ENCODE assay signal across 8 cellular contexts in the genomic region with DNA sequence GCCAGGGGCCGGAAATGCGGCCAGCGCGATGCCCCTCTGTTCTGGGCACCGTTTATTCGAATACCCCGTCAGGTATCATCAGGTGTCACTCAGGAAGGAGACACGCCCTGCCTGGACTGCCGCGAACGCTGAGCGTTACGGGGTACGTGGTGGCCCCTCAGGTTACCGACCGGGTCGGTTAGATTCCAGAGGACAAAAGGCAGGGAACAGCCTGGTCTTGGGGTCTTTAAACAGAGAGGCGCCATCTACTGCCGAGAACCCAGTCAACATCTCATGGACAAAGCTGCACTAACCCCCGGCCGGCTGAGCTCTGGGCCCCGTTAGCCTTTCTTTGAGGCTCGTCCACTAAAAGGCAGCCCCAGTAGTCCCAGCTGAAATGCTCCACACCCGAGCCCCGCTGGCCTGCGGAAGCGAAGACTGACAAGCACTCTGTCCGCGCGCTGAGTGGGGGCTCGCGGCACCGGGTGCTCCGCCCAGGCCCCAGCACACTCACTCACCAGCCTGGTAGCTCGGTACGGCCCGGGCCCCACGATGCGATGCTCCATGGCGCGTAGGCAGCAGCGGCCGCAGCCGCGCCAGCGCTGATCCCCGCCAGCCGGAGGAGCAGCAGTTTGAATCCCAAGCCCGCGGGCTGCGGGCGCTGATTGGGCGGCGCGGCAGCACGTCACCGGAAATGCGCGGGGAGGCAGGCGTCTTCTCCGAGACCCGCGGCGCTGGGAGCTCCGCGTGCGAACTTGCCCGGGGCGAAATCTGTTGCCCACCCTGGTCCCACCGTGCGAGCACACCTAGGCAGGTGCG. TPM values are rescaled to one million over a fixed set of nuclear protein-coding genes. Genes with fewer than 3 reads are reported as not detected.
DNase-seq lines count a peak whose midpoint lies in the region; TF ChIP-seq lines count a peak whose summit lies in the region.

A gene with protein sequence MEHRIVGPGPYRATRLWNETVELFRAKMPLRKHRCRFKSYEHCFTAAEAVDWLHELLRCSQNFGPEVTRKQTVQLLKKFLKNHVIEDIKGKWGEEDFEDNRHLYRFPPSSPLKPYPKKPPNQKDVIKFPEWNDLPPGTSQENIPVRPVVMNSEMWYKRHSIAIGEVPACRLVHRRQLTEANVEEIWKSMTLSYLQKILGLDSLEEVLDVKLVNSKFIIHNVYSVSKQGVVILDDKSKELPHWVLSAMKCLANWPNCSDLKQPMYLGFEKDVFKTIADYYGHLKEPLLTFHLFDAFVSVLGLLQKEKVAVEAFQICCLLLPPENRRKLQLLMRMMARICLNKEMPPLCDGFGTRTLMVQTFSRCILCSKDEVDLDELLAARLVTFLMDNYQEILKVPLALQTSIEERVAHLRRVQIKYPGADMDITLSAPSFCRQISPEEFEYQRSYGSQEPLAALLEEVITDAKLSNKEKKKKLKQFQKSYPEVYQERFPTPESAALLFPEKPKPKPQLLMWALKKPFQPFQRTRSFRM (minus strand): TSS at position 618 of the 798 bp plus-strand sequence. CDS start 73 bp downstream, at position 545.

- peak within 1 kb of the TSS; percentile 81 to 91 for H3K4me3 Mint-ChIP-seq in H9
- H3K4me3 Mint-ChIP-seq in neural crest cell, result peak within 1 kb of the TSS; percentile 96

- H4K91ac ChIP-seq in H9 (ENCODE audit: insufficient read length, low read depth, low read length), result peak within 1 kb of the TSS; percentile 65

- H4K5ac ChIP-seq in H9 (ENCODE audit: insufficient read length, low read depth, low read length), result peak within 1 kb of the TSS; percentile 87

- peaks cover 7% of the 10 kb centered on the region for H3K23me2 ChIP-seq in H9 (ENCODE audit: insufficient read length, low read depth, low read length, poor library complexity, severe bottlenecking)

- H3F3A ChIP-seq in Loucy (ENCODE audit: low read depth), result no peaks in the 10 kb centered on the region

- no peak within 1 kb of the TSS; the same call in 1 of the 2 replicates for H3K4ac ChIP-seq in H9 (ENCODE audit: low read depth, low read length)

- H2AFZ ChIP-seq in H9 (ENCODE audit: low read length), result no peak within 1 kb of the TSS
- peak within 1 kb of the TSS; percentile 98 for H2AFZ ChIP-seq in Loucy (ENCODE audit: low read length)

- H3K9me2 ChIP-seq in Loucy (replicated peaks; ENCODE audit: low read depth, low read length), result no peaks in the 10 kb centered on the region

- H4K20me1 ChIP-seq in H9 (ENCODE audit: control insufficient read depth, insufficient read depth, insufficient read length) (no peaks in the 10 kb centered on the region), Loucy (ENCODE audit: insufficient read depth, low read length, poor library complexity, severe bottlenecking) (peaks cover 3% of the 10 kb centered on the region)

- peaks cover 2% of the 10 kb centered on the region for H3K27me3 Mint-ChIP-seq in H9 (ENCODE audit: low read depth)
- peaks cover 11% of the 10 kb centered on the region for H3K27me3 Mint-ChIP-seq in neural crest cell (ENCODE audit: low read depth)

- peaks cover 6 to 7% of the 10 kb centered on the region in 2 experiments; a peak in 4 of 5 replicates for H3K9me3 Mint-ChIP-seq in H9
- H3K9me3 Mint-ChIP-seq in neural crest cell, result no peaks in the 10 kb centered on the region

- DNase-seq in GF-D8 (lab: John Stamatoyannopoulos, UW), result peak; percentile 69
- peak; percentile 94 for DNase-seq in H9
- DNase-seq in SHP77 (lab: John Stamatoyannopoulos, UW), result peak; percentile 66 to 91
- DNase-seq in activated effector memory CD4-positive, alpha-beta T cell treated with Interleukin-2 at 50 U/mL for 16 hours, result peak; percentile 77
- DNase-seq in fibroblast of the conjunctiva (ENCODE audit: low read depth), result peak; percentile 81
- DNase-seq in neural crest cell (ENCODE audit: low read depth, low spot score), result peak; percentile 86
- peak; percentile 86 for DNase-seq in stomach

- H3K27me3 ChIP-seq in H9 (ENCODE audit: insufficient read depth, low read length) (no peaks in the 10 kb centered on the region), Loucy (ENCODE audit: insufficient read depth, low read length, poor library complexity, severe bottlenecking) (no peaks in the 10 kb centered on the region), stomach (peaks cover 0 to 4% (median 0%) of the 10 kb centered on the region in 3 donors)

- no peaks in the 10 kb centered on the region for H3K9me3 ChIP-seq in H9 (ENCODE audit: control insufficient read depth, low read depth, low read length)
- no peaks in the 10 kb centered on the region for H3K9me3 ChIP-seq in Loucy (ENCODE audit: insufficient read depth, low read depth, low read length)
- no peaks in the 10 kb centered on the region for H3K9me3 ChIP-seq in stomach

- H3K9ac ChIP-seq in H9 (ENCODE audit: extremely low read depth, insufficient read length, low read length) (peak within 1 kb of the TSS; percentile 92), Loucy (ENCODE audit: low read depth, low read length, poor library complexity, severe bottlenecking) (peak within 1 kb of the TSS; percentile 77)

- H3K36me3 Mint-ChIP-seq in H9 (ENCODE audit: insufficient read depth in 1 of 3, low read depth in 3 of 3), result peaks cover 13 to 15% (median 14%) of the 10 kb centered on the region in 3 experiments
- H3K36me3 Mint-ChIP-seq in neural crest cell (ENCODE audit: low read depth), result peaks cover 16% of the 10 kb centered on the region

- no peak within 1 kb of the TSS for H2BK12ac ChIP-seq in H9 (ENCODE audit: insufficient read length, low read depth, low read length)

- H2BK5ac ChIP-seq in H9 (ENCODE audit: insufficient read length, low read length), result no peak within 1 kb of the TSS

- H3K4me3 ChIP-seq in Loucy (ENCODE audit: low read length, poor library complexity, severe bottlenecking) (peak within 1 kb of the TSS; percentile 83), stomach (peak within 1 kb of the TSS; percentile 72 to 85 (median 78))

- no peaks in the 10 kb centered on the region for H3K36me3 ChIP-seq in Loucy (ENCODE audit: insufficient read depth, low read length)
- no peaks in the 10 kb centered on the region for H3K36me3 ChIP-seq in stomach

- no CpG with 5 or more reads among the region's 72 CpGs for WGBS in H9 (ENCODE audit: extremely low coverage, insufficient read length, low lambda C conversion rate)
- WGBS in stomach, 5 donors, result 0 to 3% (median 0%) methylated on average over 22 to 72 of the region's 72 CpGs

- 0 out of 2 replicates have a peak within 1 kb of the TSS, but pooled peaks have one; percentile 49 for H2BK15ac ChIP-seq in H9 (ENCODE audit: low read depth, low read length)

- peak within 1 kb of the TSS; percentile 82 for H3K4me2 ChIP-seq in H9 (ENCODE audit: insufficient read depth, insufficient read length, low read length)
- H3K4me2 ChIP-seq in Loucy (ENCODE audit: low read depth, low read length, poor library complexity, severe bottlenecking), result peak within 1 kb of the TSS; percentile 97

- TF ChIP-seq POLR2A in stomach (IDR thresholded peaks at IDR 0.05), result no peak

- H3K56ac ChIP-seq in H9 (ENCODE audit: insufficient read length, low read depth, low read length), result no peak within 1 kb of the TSS

- H3K18ac ChIP-seq in H9 (ENCODE audit: insufficient read length, low read depth, low read length), result peak within 1 kb of the TSS; percentile 94

- no peak within 1 kb of the TSS for H2AK5ac ChIP-seq in H9 (ENCODE audit: insufficient read length, low read length)

- H3K79me2 ChIP-seq in H9 (ENCODE audit: insufficient read depth, low read length) (peaks cover 19% of the 10 kb centered on the region), Loucy (ENCODE audit: insufficient read depth, low read length) (peaks cover 48% of the 10 kb centered on the region)

- H2BK120ac ChIP-seq in H9 (ENCODE audit: low read depth, low read length, poor library complexity, severe bottlenecking), result peak within 1 kb of the TSS; percentile 74

- H3K27ac ChIP-seq in H9 (ENCODE audit: insufficient read length, low read depth, low read length) (peak within 1 kb of the TSS; percentile 33), stomach (peak within 1 kb of the TSS; percentile 66 to 89 (median 79))

- H3K4me1 Mint-ChIP-seq in H9 (peaks cover 20 to 28% of the 10 kb centered on the region in 2 experiments), neural crest cell (peaks cover 37% of the 10 kb centered on the region)

- H3K14ac ChIP-seq in H9 (ENCODE audit: insufficient read depth, low read length), result peak within 1 kb of the TSS; percentile 99

- no peak for TF ChIP-seq EP300 in stomach (IDR thresholded peaks at IDR 0.05)

- H2BK20ac ChIP-seq in H9 (ENCODE audit: low read depth, low read length, poor library complexity, severe bottlenecking), result no peak within 1 kb of the TSS

- peaks cover 3% of the 10 kb centered on the region for H3K79me1 ChIP-seq in H9 (ENCODE audit: insufficient read depth, low read depth, low read length, poor library complexity, severe bottlenecking)

- H3K4me1 ChIP-seq in H9 (ENCODE audit: insufficient read depth, low read length) (peaks cover 4% of the 10 kb centered on the region; the same call in 1 of the 2 replicates), Loucy (ENCODE audit: insufficient read depth, low read length, poor library complexity, severe bottlenecking) (peaks cover 38% of the 10 kb centered on the region), stomach (peaks cover 8 to 24% (median 17%) of the 10 kb centered on the region in 4 donors)

- intact Hi-C loops in stomach (cut with DNase I; ENCODE audit: low total_unique reads), result no loop called here

- H3T11ph ChIP-seq in H9 (ENCODE audit: low read length), result peak within 1 kb of the TSS; percentile 30

- H3K23ac ChIP-seq in H9 (ENCODE audit: insufficient read length, low read depth, low read length), result no peak within 1 kb of the TSS

- H3K27ac Mint-ChIP-seq in H9 (peak within 1 kb of the TSS; percentile 94 to 98 (median 98)), neural crest cell (ENCODE audit: unreplicated experiment) (peak within 1 kb of the TSS; percentile 99)

- TF ChIP-seq CTCF in H9 (conservative IDR thresholded peaks at IDR 0.05) (peak; percentile 50; the same call in 2 of the 3 replicates), Loucy (conservative IDR thresholded peaks at IDR 0.05; ENCODE audit: low read length) (peak; percentile 53), neural crest cell (conservative IDR thresholded peaks at IDR 0.05) (peak; percentile 44), stomach (IDR thresholded peaks at IDR 0.05) (no peak)

- no peak within 1 kb of the TSS for H4K8ac ChIP-seq in H9 (replicated peaks; ENCODE audit: insufficient read length, low read depth, low read length)

RNA-seq across cellular contexts. Expression of the gene that starts here (rescaled TPM):
- total RNA-seq in H9 (2021), result 49.0 and 51.4 TPM in 2 replicates
- 60.4 and 60.9 TPM in 2 replicates for total RNA-seq in neural crest cell
- total RNA-seq in stomach, result 10 to 100 TPM in 1 of 5 donors, 1 to 10 TPM in 2, under 1 TPM in 1, not detected in 1; 0.14 to 40.6 (median 4.3) TPM
- 1 to 10 TPM; 1.7 to 2.3 (median 1.9) TPM for polyA plus RNA-seq in stomach

Comparison
In these comparisons a context has a peak if more than half of its experiments do, and no peak if none do; other contexts are left out.
1. Peak in every context shown above with its lines: DNase-seq, H3K4me3 ChIP-seq and H3K27ac ChIP-seq.
2. CTCF ChIP-seq: peak in H9 (single experiment), Loucy (single experiment) and neural crest cell (single experiment); none in stomach (0 of 7).